In genomic region chr10:121900443-121901174, GRCh38 we compare ENCODE assay signal across 8 cellular contexts. TPM values are rescaled to one million over a fixed set of nuclear protein-coding genes. Genes with fewer than 3 reads are reported as not detected.
A peak's percentile ranks its signal among the peaks of the same experiment; 100 is the strongest.
DNase-seq lines count a peak whose midpoint lies in the region; ATAC-seq and TF ChIP-seq lines count a peak whose summit lies in the region.

No MANE protein-coding gene starts in this region.

- H3K27me3 Mint-ChIP-seq in CD14-positive monocyte (ENCODE audit: low read depth in 3 of 3) (no peaks in the 10 kb centered on the region), brain (no peaks in the 10 kb centered on the region)

- intact Hi-C loops in CD14-positive monocyte (cut with micrococcal nuclease): loop anchor here in 1 of 2 donors (5.0 kb wide), 1 partner anchor 953 kb away; no protein-coding TSS in a partner anchor

- H3K9me3 Mint-ChIP-seq in CD14-positive monocyte (no peaks in the 10 kb centered on the region), brain (no peaks in the 10 kb centered on the region)

- no peak overlapping the region for H3K27ac Mint-ChIP-seq in CD14-positive monocyte
- peak overlapping the region in 4 of 5 experiments; percentile 8 to 83 (median 56) for H3K27ac Mint-ChIP-seq in brain

- no peaks in the 10 kb centered on the region for H3K4me1 Mint-ChIP-seq in CD14-positive monocyte
- H3K4me1 Mint-ChIP-seq in brain: peaks cover 6% of the 10 kb centered on the region

- peak; percentile 58 for ATAC-seq in GM18858 (IDR thresholded peaks at IDR 0.05; ENCODE audit: unreplicated experiment)
- peak; percentile 74 for ATAC-seq in HG03439 (IDR thresholded peaks at IDR 0.05; ENCODE audit: unreplicated experiment)
- no peak for ATAC-seq in HG02852 (IDR thresholded peaks at IDR 0.05; ENCODE audit: unreplicated experiment)

- no peak for DNase-seq in CD14-positive monocyte (ENCODE audit: low spot score)
- peak; percentile 83 for DNase-seq in NCI-H510A treated with DMSO at 0.1 percent for 48 hours (lab: John Stamatoyannopoulos, UW)
- DNase-seq in iris pigment epithelial cell (ENCODE audit: low read depth): peak; percentile 69
- DNase-seq in stromal cell of bone marrow (ENCODE audit: low read depth): peak; percentile 48

- no peak overlapping the region for H3K4me3 Mint-ChIP-seq in CD14-positive monocyte
- no peak overlapping the region for H3K4me3 Mint-ChIP-seq in brain

- peak; percentile 88 for TF ChIP-seq CTCF in CD14-positive monocyte (IDR thresholded peaks at IDR 0.05)
- peak; percentile 79 to 87 for TF ChIP-seq CTCF in brain (conservative IDR thresholded peaks at IDR 0.05)

- peaks cover 54 to 67% of the 10 kb centered on the region in 2 donors for H3K36me3 Mint-ChIP-seq in CD14-positive monocyte
- H3K36me3 Mint-ChIP-seq in brain: peaks cover 44% of the 10 kb centered on the region

RNA-seq across cellular contexts. Expression of gene ATE1, which starts 27.2 kb away (rescaled TPM):
- polyA plus RNA-seq in CD14-positive monocyte: 10 to 100 TPM; 15.8 to 19.5 TPM
- polyA plus RNA-seq in brain (ENCODE audit: insufficient read depth, low read depth, low replicate concordance): 11.4 TPM

Comparison
In these comparisons a context has a peak if more than half of its experiments do, and no peak if none do; other contexts are left out.
1. H3K27ac Mint-ChIP-seq: peak in brain (4 of 5); none in CD14-positive monocyte (0 of 7).